Comparison of ENCODE assay signal across 8 cellular contexts in the genomic region with DNA sequence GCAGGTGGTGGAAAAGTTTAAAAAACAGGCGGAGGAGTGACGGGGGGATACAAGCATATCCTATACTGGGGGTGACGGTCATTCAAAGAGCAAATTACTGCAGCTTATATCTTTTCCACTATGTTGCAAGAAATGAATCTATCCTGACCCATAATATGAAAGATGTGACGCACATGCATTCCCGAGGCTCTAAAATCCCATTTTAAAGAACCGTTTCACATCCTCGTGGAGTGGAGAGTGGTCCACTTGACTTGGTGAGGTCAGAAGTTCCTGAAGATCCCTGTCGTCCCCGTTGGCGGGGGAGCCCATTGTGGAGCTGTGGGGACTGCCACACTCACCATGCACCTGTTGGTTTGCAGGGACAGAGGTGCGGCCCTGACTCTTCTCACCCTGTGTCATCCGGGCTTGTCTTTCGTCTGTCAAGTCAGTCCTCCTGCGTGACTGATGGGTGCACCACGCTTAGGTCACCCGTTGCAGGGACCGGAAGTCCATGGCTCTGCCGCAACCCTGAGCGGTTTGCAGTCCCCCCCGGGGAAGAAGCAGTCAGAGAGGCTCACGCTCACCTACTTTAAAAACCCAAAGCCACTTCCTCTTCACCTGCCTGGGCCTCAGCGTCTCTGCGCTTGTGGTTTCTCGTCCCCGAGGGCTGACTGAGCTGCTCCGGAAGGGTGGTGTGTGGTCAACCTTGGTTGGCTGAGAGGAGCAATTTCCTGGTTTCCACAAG. TPM values are rescaled to one million over a fixed set of nuclear protein-coding genes. Genes with fewer than 3 reads are reported as not detected.
DNase-seq lines count a peak whose midpoint lies in the region; ATAC-seq and TF ChIP-seq lines count a peak whose summit lies in the region.

No MANE protein-coding gene starts in this region.

- TF ChIP-seq CTCF in PC-3 (conservative IDR thresholded peaks at IDR 0.05; ENCODE audit: low read depth, low read length) (no peak), uterus (IDR thresholded peaks at IDR 0.05) (no peak)

- H3K9ac ChIP-seq in PC-3 (ENCODE audit: low read length), result no peak overlapping the region

- H3K4me2 ChIP-seq in PC-3 (ENCODE audit: low read length), result no peak overlapping the region

- peak overlapping the region; percentile 46 for H3K4me3 ChIP-seq in effector memory CD4-positive, alpha-beta T cell (ENCODE audit: insufficient read depth, low read depth, low read length, poor library complexity, severe bottlenecking)
- H3K4me3 ChIP-seq in PC-3 (ENCODE audit: low read length) (no peak overlapping the region), uterus (no peak overlapping the region)

- no TSS peak for BruUV-seq in PC-3 (replicated peaks; lab: Mats Ljungman, UMichigan)

- ATAC-seq in GM19467 (IDR thresholded peaks at IDR 0.05; ENCODE audit: unreplicated experiment), result peak; percentile 47
- ATAC-seq in HG03565 (IDR thresholded peaks at IDR 0.05; ENCODE audit: unreplicated experiment), result peak; percentile 47
- no peak for ATAC-seq in PC-3

- H3K4me1 ChIP-seq in effector memory CD4-positive, alpha-beta T cell (ENCODE audit: control insufficient read depth, insufficient read depth, low read length, poor library complexity, severe bottlenecking), result peaks cover 85% of the 10 kb centered on the region
- H3K4me1 ChIP-seq in PC-3 (ENCODE audit: insufficient read depth, low read length) (peaks cover 24% of the 10 kb centered on the region), uterus (peaks cover 0 to 9% of the 10 kb centered on the region in 2 donors)

- H3K27me3 ChIP-seq in effector memory CD4-positive, alpha-beta T cell (replicated peaks; ENCODE audit: control insufficient read depth, insufficient read depth, low read length, poor library complexity, severe bottlenecking), result no peaks in the 10 kb centered on the region
- H3K27me3 ChIP-seq in PC-3 (ENCODE audit: low read length) (no peaks in the 10 kb centered on the region), uterus (no peaks in the 10 kb centered on the region)

- TF ChIP-seq POLR2A in uterus (IDR thresholded peaks at IDR 0.05), result no peak

- no peaks in the 10 kb centered on the region for H3K79me2 ChIP-seq in PC-3 (ENCODE audit: low read length)

- H3K9me2 ChIP-seq in PC-3 (replicated peaks; ENCODE audit: low read length), result no peaks in the 10 kb centered on the region

- H3F3A ChIP-seq in PC-3 (ENCODE audit: low read length, unreplicated experiment), result no peaks in the 10 kb centered on the region

- CTCF ChIA-PET in PC-3 (lab: Charles Lee), result no interaction called here

- POLR2A ChIA-PET in PC-3 (lab: Charles Lee; ENCODE audit: unreplicated experiment), result no interaction called here

- H3K27ac ChIP-seq in effector memory CD4-positive, alpha-beta T cell (ENCODE audit: insufficient read depth, low read length, poor library complexity, severe bottlenecking), result peak overlapping the region; percentile 99
- H3K27ac ChIP-seq in PC-3 (ENCODE audit: low read length) (no peak overlapping the region), uterus (no peak overlapping the region)

- H3K9me3 ChIP-seq in effector memory CD4-positive, alpha-beta T cell (ENCODE audit: control insufficient read depth, low read length), result no peaks in the 10 kb centered on the region
- H3K9me3 ChIP-seq in PC-3 (ENCODE audit: low read length) (no peaks in the 10 kb centered on the region), uterus (no peaks in the 10 kb centered on the region)

- H4K20me1 ChIP-seq in PC-3 (ENCODE audit: low read length), result no peaks in the 10 kb centered on the region

- H2AFZ ChIP-seq in PC-3 (ENCODE audit: low read length), result no peak overlapping the region

- intact Hi-C loops in PC-3 (cut with micrococcal nuclease) (loop anchor here (5.0 kb wide), 1 partner anchor 154 kb away; the partner anchor contains the start of gene FNBP1), uterus (cut with DNase I; ENCODE audit: low total_unique reads) (loop anchor here (5.0 to 10.0 kb wide), 2 partner anchors 164 to 347 kb away; partner anchors contain the start of gene GPR107)

- DNase-seq in CD1c-positive myeloid dendritic cell (ENCODE audit: extremely low spot score), result peak; percentile 86
- DNase-seq in activated CD4-positive, alpha-beta T cell treated with anti-CD3 and anti-CD28 coated beads for 24 hours (ENCODE audit: low read depth in 2 of 2), result peak; percentile 78 to 82
- DNase-seq in effector memory CD4-positive, alpha-beta T cell, result peak; percentile 86 to 94 (median 94)
- peak; percentile 94 for DNase-seq in stimulated activated CD4-positive, alpha-beta T cell treated with anti-CD3 and anti-CD28 coated beads, Interleukin-15, amount 100 ng/mL, for 24 hours
- DNase-seq in PC-3, result no peak
- DNase-seq in uterus, result no peak

- H3K36me3 ChIP-seq in effector memory CD4-positive, alpha-beta T cell (ENCODE audit: control insufficient read depth, insufficient read depth, low read length), result no peaks in the 10 kb centered on the region
- H3K36me3 ChIP-seq in PC-3 (ENCODE audit: low read depth, low read length), result peaks cover 3% of the 10 kb centered on the region; the same call in 1 of the 2 replicates
- H3K36me3 ChIP-seq in uterus, result no peaks in the 10 kb centered on the region

RNA-seq across cellular contexts. Expression of gene USP20, which starts 53.0 kb away (rescaled TPM):
- 15.0 and 16.2 TPM in 2 replicates for total RNA-seq in PC-3 (2014; rRNA removed)
- total RNA-seq in uterus, result 10 to 100 TPM in 2 of 4 donors, 1 to 10 TPM in 2; 5.6 to 46.7 (median 11.1) TPM

RNA-seq across cellular contexts. Expression of gene C9orf78, which starts 53.2 kb away (rescaled TPM):
- total RNA-seq in PC-3 (2014; rRNA removed), result 42.4 and 57.4 TPM in 2 replicates
- total RNA-seq in uterus, result 10 to 100 TPM; 17.4 to 56.9 (median 35.0) TPM

Comparison
In these comparisons a context has a peak if more than half of its experiments do, and no peak if none do; other contexts are left out.
1. DNase-seq: peak in CD1c-positive myeloid dendritic cell (single experiment), activated CD4-positive, alpha-beta T cell treated with anti-CD3 and anti-CD28 coated beads for 24 hours (2 of 2), effector memory CD4-positive, alpha-beta T cell (3 of 3) and stimulated activated CD4-positive, alpha-beta T cell treated with anti-CD3 and anti-CD28 coated beads, Interleukin-15, amount 100 ng/mL, for 24 hours (single experiment); none in PC-3 (single experiment) and uterus (0 of 2).